In the genomic region with DNA sequence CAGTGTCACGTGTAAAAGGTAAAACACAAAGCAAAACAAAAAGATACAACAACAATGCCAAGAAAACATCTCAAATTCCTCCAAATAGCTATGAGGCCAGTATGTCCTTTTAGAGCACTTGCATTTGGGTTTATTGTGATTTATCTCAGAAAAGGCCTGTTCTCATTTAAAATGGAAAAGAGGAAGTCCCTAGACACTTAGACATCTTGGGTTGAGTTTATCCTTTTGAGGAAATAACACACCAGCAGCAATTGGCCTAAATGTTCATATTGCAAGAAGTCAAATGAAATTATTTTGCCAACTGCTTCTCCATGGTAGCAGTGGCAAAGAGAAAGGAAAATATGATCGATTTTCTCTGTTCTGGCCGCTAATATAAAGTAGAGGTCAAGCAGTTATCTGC, we compare ENCODE assay signal across 21 cellular contexts. TPM values are rescaled to one million over a fixed set of nuclear protein-coding genes. Genes with fewer than 3 reads are reported as not detected.
"Had no signal": no experiment of that assay in that cellular context is flagged by ENCODE, and none has a peak within 500 bp of the region (broad histone marks: within the 10 kb centered on the region; RNA-seq: fewer than 3 reads in every experiment).

No MANE protein-coding gene starts in this region.

- H3K36me3 ChIP-seq: cardiac muscle cell, esophagus squamous epithelium, heart right ventricle, prostate gland, suprapubic skin, transverse colon had no signal

- H3K9me3 ChIP-seq: esophagus squamous epithelium, heart right ventricle, prostate gland, suprapubic skin, transverse colon had no signal

- H3K4me3 ChIP-seq: cardiac muscle cell, esophagus squamous epithelium, heart right ventricle, prostate gland, suprapubic skin, transverse colon had no signal

- H3K4me1 ChIP-seq: esophagus squamous epithelium, heart right ventricle, prostate gland, suprapubic skin, transverse colon had no signal

- DNase-seq: activated CD4-positive, alpha-beta T cell treated with anti-CD3 and anti-CD28 coated beads for 48 hours; activated CD8-positive, alpha-beta T cell treated with anti-CD3 and anti-CD28 coated beads for 36 hours; activated naive CD4-positive, alpha-beta T cell; activated naive CD8-positive, alpha-beta T cell treated with anti-CD3 and anti-CD28 coated beads for 36 hours; activated T-cell treated with anti-CD3 and anti-CD28 coated beads, Interleukin-2, amount 50 U/mL, for 1 hour; amniotic stem cell; effector memory CD8-positive, alpha-beta T cell; esophagus squamous epithelium; heart right ventricle; left ventricle myocardium superior; right cardiac atrium; stimulated activated CD4-positive, alpha-beta T cell treated with anti-CD3 and anti-CD28 coated beads, Interleukin-2, amount 100 ng/mL, for 48 hours; stimulated activated naive CD8-positive, alpha-beta T cell treated with anti-CD3 and anti-CD28 coated beads, Interleukin-15, amount 100 ng/mL, for 72 hours; transverse colon had no signal

- H3K27ac ChIP-seq: cardiac muscle cell, esophagus squamous epithelium, heart right ventricle, prostate gland, suprapubic skin, transverse colon had no signal

- H3K27me3 ChIP-seq: suprapubic skin had no signal

RNA-seq across cellular contexts. Expression of a gene that starts 59.3 kb away (rescaled TPM):
- total RNA-seq: activated CD8-positive, alpha-beta T cell treated with anti-CD3 and anti-CD28 coated beads for 36 hours; activated naive CD8-positive, alpha-beta T cell treated with anti-CD3 and anti-CD28 coated beads for 36 hours; activated T-helper 17 cell treated with anti-CD3 and anti-CD28 coated beads, Interleukin-2, amount 50 U/mL, for 72 hours; chondrocyte; dermis microvascular lymphatic vessel endothelial cell; osteoblast had no signal
